Comparison of ENCODE assay signal across 15 cellular contexts in genomic region chr19:15701757-15702589, GRCh38. TPM values are rescaled to one million over a fixed set of nuclear protein-coding genes. Genes with fewer than 3 reads are reported as not detected.
DNase-seq lines count a peak whose midpoint lies in the region; TF ChIP-seq lines count a peak whose summit lies in the region.
"Had no signal": no experiment of that assay in that cellular context is flagged by ENCODE, and none has a peak within 500 bp of the region (broad histone marks: within the 10 kb centered on the region; RNA-seq: fewer than 3 reads in every experiment).

No MANE protein-coding gene starts in this region.

- no peaks in the 10 kb centered on the region for H3K9me3 ChIP-seq in HEK293 (ENCODE audit: control insufficient read depth, insufficient read depth, low read depth, low read length)
- H3K9me3 ChIP-seq in mucosa of rectum (ENCODE audit: control insufficient read depth in 2 of 2, low read length in 2 of 2) = no peaks in the 10 kb centered on the region
- H3K9me3 ChIP-seq: neutrophil had no signal

- no peaks in the 10 kb centered on the region for H3K36me3 ChIP-seq in HEK293 (ENCODE audit: control insufficient read depth in 2 of 2, insufficient read depth in 1 of 2, low read length in 2 of 2)
- H3K36me3 ChIP-seq in mucosa of rectum (ENCODE audit: control insufficient read depth in 2 of 2, insufficient read depth in 2 of 2, low read length in 2 of 2) = peaks cover 9 to 15% of the 10 kb centered on the region in 2 donors

- TF ChIP-seq CTCF in Calu3 (IDR thresholded peaks at IDR 0.05; ENCODE audit: unreplicated experiment) = no peak
- TF ChIP-seq CTCF in HEK293 (tag by site-specific recombination; IDR thresholded peaks at IDR 0.05) = no peak
- no peak for TF ChIP-seq CTCF in VCaP (conservative IDR thresholded peaks at IDR 0.05)

- H3K27me3 ChIP-seq in mucosa of rectum (ENCODE audit: control insufficient read depth in 2 of 2, insufficient read depth in 2 of 2, low read length in 2 of 2) = no peaks in the 10 kb centered on the region
- H3K27me3 ChIP-seq: neutrophil had no signal

- DNase-seq in Calu3 (peak; percentile 17), AG20443 (ENCODE audit: low spot score) (no peak), GM19238 (ENCODE audit: insufficient read length, low spot score) (no peak)
- no peak for DNase-seq in activated naive CD4-positive, alpha-beta T cell treated with Interleukin-2 at 50 U/mL for 16 hours
- DNase-seq: NCI-H187; stimulated activated naive B cell treated with anti-CD40 and anti-IgM and Interleukin-4, amounts not matched to agents 10 μg/mL and 1 μg/mL and 100 μg/mL, for 72 hours had no signal

- no peaks in the 10 kb centered on the region for H3K36me3 Mint-ChIP-seq in Calu3 (ENCODE audit: insufficient read depth, unreplicated experiment)
- H3K36me3 Mint-ChIP-seq: immature natural killer cell; stimulated activated naive B cell treated with anti-CD40 and anti-IgM and Interleukin-4, amounts not matched to agents 10 μg/mL and 1 μg/mL and 100 μg/mL, for 72 hours had no signal

- H3K4me1 ChIP-seq in HEK293 (ENCODE audit: control insufficient read depth, insufficient read depth, low read length) = peaks cover 7% of the 10 kb centered on the region; the same call in 1 of the 2 replicates
- peaks cover 13 to 16% of the 10 kb centered on the region in 2 donors for H3K4me1 ChIP-seq in mucosa of rectum (ENCODE audit: control insufficient read depth in 2 of 2, insufficient read depth in 2 of 2, low read length in 2 of 2)

- no TSS peak for BruUV-seq in Calu3 (replicated peaks; lab: Mats Ljungman, UMichigan)

- no peaks in the 10 kb centered on the region for H3K4me1 Mint-ChIP-seq in Calu3 (ENCODE audit: low read depth, unreplicated experiment)
- H3K4me1 Mint-ChIP-seq: immature natural killer cell; stimulated activated naive B cell treated with anti-CD40 and anti-IgM and Interleukin-4, amounts not matched to agents 10 μg/mL and 1 μg/mL and 100 μg/mL, for 72 hours had no signal

- H3K4me3 Mint-ChIP-seq in Calu3 (ENCODE audit: low read depth, unreplicated experiment) = no peak overlapping the region
- H3K4me3 Mint-ChIP-seq: immature natural killer cell; stimulated activated naive B cell treated with anti-CD40 and anti-IgM and Interleukin-4, amounts not matched to agents 10 μg/mL and 1 μg/mL and 100 μg/mL, for 72 hours had no signal

- intact Hi-C loops in Calu3 (cut with micrococcal nuclease; ENCODE audit: unreplicated experiment) = no loop called here

- H3K27me3 Mint-ChIP-seq in Calu3 (ENCODE audit: unreplicated experiment) = no peaks in the 10 kb centered on the region

- H3K9ac ChIP-seq in mucosa of rectum (ENCODE audit: low read depth in 1 of 2, low read length in 2 of 2) = peak overlapping the region; percentile 24 to 52

- H3K27ac Mint-ChIP-seq in Calu3 (ENCODE audit: unreplicated experiment) = no peak overlapping the region
- H3K27ac Mint-ChIP-seq: immature natural killer cell; stimulated activated naive B cell treated with anti-CD40 and anti-IgM and Interleukin-4, amounts not matched to agents 10 μg/mL and 1 μg/mL and 100 μg/mL, for 72 hours had no signal

- CTCF ChIA-PET in Calu3 (lab: Charles Lee) (interaction anchor here (0.5 to 1.3 kb wide), 5 partner anchors 19 to 904 kb away, joined by 3 to 6 read pairs (median 3); partner anchors contain the start of gene CYP4F3), HEK293 (lab: Yijun Ruan, JAX) (no interaction called here)

- POLR2A ChIA-PET in HEK293 (lab: Yijun Ruan, JAX) = no interaction called here

- no peak overlapping the region for H3K4me3 ChIP-seq in HEK293 (ENCODE audit: low read depth, low read length)
- peak overlapping the region in 1 of 2 donors; percentile 45 for H3K4me3 ChIP-seq in mucosa of rectum (ENCODE audit: low read length in 2 of 2)

- no peaks in the 10 kb centered on the region for H3K9me3 Mint-ChIP-seq in Calu3 (ENCODE audit: low read depth, unreplicated experiment)

- H3K27ac ChIP-seq in HEK293 (ENCODE audit: extremely low read depth, low read depth, low read length) (no peak overlapping the region), VCaP (peak overlapping the region; percentile 49), mucosa of rectum (ENCODE audit: low read depth in 2 of 2, low read length in 2 of 2) (peak overlapping the region; percentile 65 to 82)
- H3K27ac ChIP-seq: C4-2B, HL-60, neutrophil had no signal

TF ChIP-seq in HEK293, 187 proteins besides CTCF, POLR2A, EP300 and RAD21:
- TF ChIP-seq ZNF707 (tag by site-specific recombination; IDR thresholded peaks at IDR 0.05) (no peak), ZNF23 (tag by site-specific recombination; IDR thresholded peaks at IDR 0.05; ENCODE audit: borderline replicate concordance) (no peak), GLIS1 (tag by site-specific recombination; IDR thresholded peaks at IDR 0.05) (peak; percentile 55)

RNA-seq across cellular contexts. Expression of gene OR10H2, which starts 25.9 kb away (rescaled TPM):
- not detected in 2 replicates for total RNA-seq in Calu3 (2022)
- total RNA-seq: cerebellum, mesenteric fat pad had no signal

RNA-seq across cellular contexts. Expression of gene CYP4F12, which starts 29.1 kb away (rescaled TPM):
- total RNA-seq in Calu3 (2022) = 3.8 and 8.8 TPM in 2 replicates

RNA-seq across cellular contexts. Expression of gene OR10H3, which starts 35.8 kb away (rescaled TPM):
- total RNA-seq in Calu3 (2022) = not detected in 2 replicates
- total RNA-seq: cerebellum, mesenteric fat pad had no signal
